In genomic region chr11:60887531-60887930, GRCh38 we compare ENCODE assay signal across 8 cellular contexts. TPM values are rescaled to one million over a fixed set of nuclear protein-coding genes. Genes with fewer than 3 reads are reported as not detected.
DNase-seq lines count a peak whose midpoint lies in the region; ATAC-seq and TF ChIP-seq lines count a peak whose summit lies in the region.

No MANE protein-coding gene starts in this region.

- no peak overlapping the region for H4K12ac ChIP-seq in trophoblast cell (ENCODE audit: low read depth, low read length)

- H3K4ac ChIP-seq in trophoblast cell (ENCODE audit: low read depth, low read length): no peak overlapping the region

- H3K36me3 ChIP-seq in trophoblast cell (ENCODE audit: control insufficient read depth in 1 of 2, insufficient read depth in 2 of 2, low read length in 2 of 2): peaks cover 5 to 8% of the 10 kb centered on the region in 2 experiments

- CTCF ChIA-PET in CD4-positive, alpha-beta T cell (lab: Charles Lee): interaction anchor here (1.1 to 1.7 kb wide), 6 partner anchors 11 to 112 kb away, joined by 3 to 25 read pairs (median 4); no protein-coding TSS in a partner anchor

- no peak overlapping the region for H3K18ac ChIP-seq in trophoblast cell (ENCODE audit: low read length)

- no peak overlapping the region for H3K27ac ChIP-seq in CD4-positive, alpha-beta T cell (ENCODE audit: low read depth, low read length)
- 0 out of 2 replicates have a peak overlapping the region, but pooled peaks have one; percentile 9 for H3K27ac ChIP-seq in VCaP
- no peak overlapping the region for H3K27ac ChIP-seq in trophoblast cell (ENCODE audit: low read depth, low read length)

- intact Hi-C loops in CD4-positive, alpha-beta T cell (cut with DNase I, micrococcal nuclease): loop anchor here in 1 of 2 experiments (1.0 to 2.0 kb wide), 2 partner anchors 56 to 113 kb away; no protein-coding TSS in a partner anchor

- no peak overlapping the region for H4K8ac ChIP-seq in trophoblast cell (ENCODE audit: low read depth, low read length)

- H3K4me1 ChIP-seq in trophoblast cell (ENCODE audit: control insufficient read depth in 1 of 2, insufficient read depth in 2 of 2, low read length in 2 of 2): peaks cover 2 to 10% of the 10 kb centered on the region in 2 experiments

- H2BK12ac ChIP-seq in trophoblast cell (ENCODE audit: low read length): no peak overlapping the region

- no peak overlapping the region for H2BK5ac ChIP-seq in trophoblast cell (ENCODE audit: low read depth, low read length, poor library complexity)

- DNase-seq in CD4-positive, alpha-beta T cell: peak in 3 of 10 experiments; percentile 11 to 12 (median 11)
- DNase-seq in NCI-H146 (lab: John Stamatoyannopoulos, UW) (peak; percentile 73), fibroblast of the aortic adventitia (ENCODE audit: low read depth) (peak; percentile 57), trophoblast cell (peak; percentile 25 to 47)
- no peak for DNase-seq in NK-92 treated with Interleukin-12 subunit alpha and Interleukin-12 subunit beta, amount 100 ng/mL, for 24 hours (lab: John Stamatoyannopoulos, UW)

- ATAC-seq in CD4-positive, alpha-beta T cell (ENCODE audit: poor library complexity): peak; percentile 67
- ATAC-seq in GM18907 (IDR thresholded peaks at IDR 0.05; ENCODE audit: unreplicated experiment) (peak; percentile 62), HG03439 (IDR thresholded peaks at IDR 0.05; ENCODE audit: unreplicated experiment) (no peak)

- POLR2A ChIA-PET in CD4-positive, alpha-beta T cell (lab: Charles Lee): interaction anchor here (1.1 to 1.4 kb wide), 4 partner anchors 16 to 84 kb away, joined by 3 to 6 read pairs (median 4); partner anchors contain the start of gene CD6

- no peaks in the 10 kb centered on the region for H3K27me3 Mint-ChIP-seq in CD4-positive, alpha-beta T cell

- H3K36me3 Mint-ChIP-seq in CD4-positive, alpha-beta T cell (ENCODE audit: low read depth): peaks cover 66% of the 10 kb centered on the region

- H3K4me3 Mint-ChIP-seq in CD4-positive, alpha-beta T cell: no peak overlapping the region

- no peak overlapping the region for H4K91ac ChIP-seq in trophoblast cell (ENCODE audit: low read depth, low read length)

- H3K9ac ChIP-seq in trophoblast cell (ENCODE audit: low read length): no peak overlapping the region

- no peak overlapping the region for H2BK120ac ChIP-seq in trophoblast cell (ENCODE audit: insufficient read depth, low read length, poor library complexity)

- no peaks in the 10 kb centered on the region for H3K79me2 ChIP-seq in trophoblast cell (ENCODE audit: control insufficient read depth, insufficient read depth, low read length, poor library complexity)

- peaks cover 6% of the 10 kb centered on the region for H3K4me1 Mint-ChIP-seq in CD4-positive, alpha-beta T cell (ENCODE audit: low read depth)

- H3K9me3 Mint-ChIP-seq in CD4-positive, alpha-beta T cell: no peaks in the 10 kb centered on the region

- H2AK5ac ChIP-seq in trophoblast cell (ENCODE audit: low read length): no peak overlapping the region

- no peak for TF ChIP-seq CTCF in CD4-positive, alpha-beta T cell (IDR thresholded peaks at IDR 0.05)
- TF ChIP-seq CTCF in VCaP (conservative IDR thresholded peaks at IDR 0.05): peak; percentile 73
- TF ChIP-seq CTCF in fibroblast of the aortic adventitia (IDR thresholded peaks at IDR 0.05; ENCODE audit: insufficient read depth, low read length): peak; percentile 70

- no peak overlapping the region for H2AFZ ChIP-seq in trophoblast cell (ENCODE audit: insufficient read depth, low read length, poor library complexity)

- no peaks in the 10 kb centered on the region for H3K27me3 ChIP-seq in CD4-positive, alpha-beta T cell (ENCODE audit: control insufficient read depth, insufficient read depth, low read length)
- H3K27me3 ChIP-seq in trophoblast cell (ENCODE audit: insufficient read depth, low read length): no peaks in the 10 kb centered on the region

- H3K79me1 ChIP-seq in trophoblast cell (ENCODE audit: low read length): no peaks in the 10 kb centered on the region

- no peak overlapping the region for H3K4me2 ChIP-seq in trophoblast cell (ENCODE audit: low read length)

- no peaks in the 10 kb centered on the region for H3K9me3 ChIP-seq in CD4-positive, alpha-beta T cell (ENCODE audit: control insufficient read depth, low read length)
- H3K9me3 ChIP-seq in trophoblast cell (ENCODE audit: insufficient read depth, low read depth, low read length): no peaks in the 10 kb centered on the region

- H3K4me3 ChIP-seq in fibroblast of the aortic adventitia (ENCODE audit: low read depth, low read length) (no peak overlapping the region), trophoblast cell (ENCODE audit: low read depth, low read length) (no peak overlapping the region)

- H3K14ac ChIP-seq in trophoblast cell (ENCODE audit: low read length): no peak overlapping the region

- no peak overlapping the region for H3K23ac ChIP-seq in trophoblast cell (ENCODE audit: low read length)

- peak overlapping the region; percentile 19 for H3K27ac Mint-ChIP-seq in CD4-positive, alpha-beta T cell

- no CpG with 5 or more reads among the region's 5 CpGs for WGBS in trophoblast cell (ENCODE audit: extremely low coverage, insufficient coverage, insufficient read length)

RNA-seq across cellular contexts. Expression of gene PRPF19, which starts 18.9 kb away (rescaled TPM):
- total RNA-seq in CD4-positive, alpha-beta T cell: 10 to 100 TPM; 63.2 to 67.3 TPM
- total RNA-seq in fibroblast of the aortic adventitia (ENCODE audit: low replicate concordance): 19.5 and 53.1 TPM in 2 replicates
- 53.1 and 54.3 TPM in 2 replicates for polyA plus RNA-seq in trophoblast cell (2013)

RNA-seq across cellular contexts. Expression of gene ZP1, which starts 20.2 kb away (rescaled TPM):
- total RNA-seq in CD4-positive, alpha-beta T cell: under 1 TPM in 1 of 2 experiments, not detected in 1; 0.20 TPM
- total RNA-seq in fibroblast of the aortic adventitia (ENCODE audit: low replicate concordance): not detected in 2 replicates
- polyA plus RNA-seq in trophoblast cell (2013): 0.08 and 0.18 TPM in 2 replicates

RNA-seq across cellular contexts. Expression of gene TMEM109, which starts 26.4 kb away (rescaled TPM):
- total RNA-seq in CD4-positive, alpha-beta T cell: 10 to 100 TPM; 27.8 to 32.9 TPM
- 29.3 and 44.1 TPM in 2 replicates for total RNA-seq in fibroblast of the aortic adventitia (ENCODE audit: low replicate concordance)
- 82.6 and 93.9 TPM in 2 replicates for polyA plus RNA-seq in trophoblast cell (2013)

RNA-seq across cellular contexts. Expression of gene PTGDR2, which starts 31.8 kb away (rescaled TPM):
- under 1 TPM; 0.36 TPM for total RNA-seq in CD4-positive, alpha-beta T cell
- not detected in 2 replicates for total RNA-seq in fibroblast of the aortic adventitia (ENCODE audit: low replicate concordance)
- polyA plus RNA-seq in trophoblast cell (2013): 0.12 and 0.19 TPM in 2 replicates

RNA-seq across cellular contexts. Expression of gene TMEM132A, which starts 36.7 kb away (rescaled TPM):
- total RNA-seq in CD4-positive, alpha-beta T cell: not detected
- total RNA-seq in fibroblast of the aortic adventitia (ENCODE audit: low replicate concordance): 3.7 and 17.9 TPM in 2 replicates
- 77.9 and 87.2 TPM in 2 replicates for polyA plus RNA-seq in trophoblast cell (2013)
